ENCODE assay signal across 8 cellular contexts in genomic region chr17:38867179-38867994, GRCh38. TPM values are rescaled to one million over a fixed set of nuclear protein-coding genes. Genes with fewer than 3 reads are reported as not detected.
DNase-seq lines count a peak whose midpoint lies in the region; ATAC-seq and TF ChIP-seq lines count a peak whose summit lies in the region.

No MANE protein-coding gene starts in this region.

- POLR2A ChIA-PET in BJ (lab: Charles Lee): interaction anchor here (1.1 kb wide), 1 partner anchor 14 kb away, joined by 6 read pairs; the partner anchor contains the start of gene RPL23
- POLR2A ChIA-PET in PC-9 (lab: Charles Lee; ENCODE audit: unreplicated experiment): interaction anchor here (0.6 kb wide), 2 partner anchors 14 to 105 kb away, joined by 3 to 5 read pairs; no protein-coding TSS in a partner anchor

- H3K9ac ChIP-seq in parathyroid adenoma: no peak overlapping the region

- TF ChIP-seq CTCF in BJ (IDR thresholded peaks at IDR 0.05; ENCODE audit: insufficient read depth, low read depth, low read length) (no peak), PC-9 (conservative IDR thresholded peaks at IDR 0.05) (peak; percentile 35; the same call in 1 of the 2 replicates), parathyroid adenoma (IDR thresholded peaks at IDR 0.05) (peak; percentile 9), vagina (IDR thresholded peaks at IDR 0.05) (peak in 1 of 3 experiments; percentile 27)

- H2AFZ ChIP-seq in PC-9: peak overlapping the region; percentile 59
- no peak overlapping the region for H2AFZ ChIP-seq in parathyroid adenoma

- H3K9me2 ChIP-seq in PC-9 (ENCODE audit: insufficient read depth): no peaks in the 10 kb centered on the region

- DNase-seq in BJ (ENCODE audit: low read depth) (no peak), HT-29 (ENCODE audit: low spot score) (peak; percentile 96), PC-9 (peak; percentile 68 to 70), germinal center (ENCODE audit: low spot score) (peak; percentile 46), vagina (ENCODE audit: extremely low spot score in 2 of 2) (no peak)
- DNase-seq in activated T-helper 2 cell treated with anti-CD3 and anti-CD28 coated beads, Interferon-gamma antibody, Interleukin-2, Interleukin-4, amounts not matched to agents 10 μg/mL and 5 μg/mL and 100 μg/mL, durations not matched to agents 14 hours and 24 hours and 36 hours (ENCODE audit: low spot score): peak; percentile 53

- H3K79me2 ChIP-seq in PC-9 (ENCODE audit: low read depth) (peaks cover 23% of the 10 kb centered on the region), parathyroid adenoma (peaks cover 8% of the 10 kb centered on the region)

- peaks cover 29% of the 10 kb centered on the region for H3K4me1 Mint-ChIP-seq in activated T-helper 2 cell treated with anti-CD3 and anti-CD28 coated beads, Interferon-gamma antibody, Interleukin-2, Interleukin-4, amounts not matched to agents 10 μg/mL and 5 μg/mL and 100 μg/mL, durations not matched to agents 14 hours and 24 hours and 36 hours (ENCODE audit: low read depth)

- no peaks in the 10 kb centered on the region for H3K9me3 ChIP-seq in PC-9 (ENCODE audit: insufficient read depth, low read depth)
- no peaks in the 10 kb centered on the region for H3K9me3 ChIP-seq in parathyroid adenoma (ENCODE audit: control insufficient read depth, low read length)
- no peaks in the 10 kb centered on the region for H3K9me3 ChIP-seq in vagina

- H3K27ac ChIP-seq in PC-9 (peak overlapping the region; percentile 35), parathyroid adenoma (peak overlapping the region; percentile 65), vagina (peak overlapping the region; percentile 95)

- no TSS peak for BruUV-seq in PC-9 (replicated peaks; lab: Mats Ljungman, UMichigan)

- H3K9me3 Mint-ChIP-seq in activated T-helper 2 cell treated with anti-CD3 and anti-CD28 coated beads, Interferon-gamma antibody, Interleukin-2, Interleukin-4, amounts not matched to agents 10 μg/mL and 5 μg/mL and 100 μg/mL, durations not matched to agents 14 hours and 24 hours and 36 hours: no peaks in the 10 kb centered on the region

- H4K20me1 ChIP-seq in PC-9 (ENCODE audit: insufficient read depth): peaks cover 6% of the 10 kb centered on the region; the same call in 1 of the 2 replicates

- intact Hi-C loops in PC-9 (cut with micrococcal nuclease; ENCODE audit: unreplicated experiment) (loop anchor here (5.0 to 10.0 kb wide), 2 partner anchors 63 to 415 kb away; no protein-coding TSS in a partner anchor), vagina (cut with DNase I) (no loop called here)
- intact Hi-C loops in activated T-helper 2 cell treated with anti-CD3 and anti-CD28 coated beads, Interferon-gamma antibody, Interleukin-2, Interleukin-4, amounts not matched to agents 10 μg/mL and 5 μg/mL and 100 μg/mL, durations not matched to agents 14 hours and 24 hours and 36 hours (cut with micrococcal nuclease): loop anchor here (5.0 kb wide), 3 partner anchors 70 to 190 kb away; partner anchors contain the start of genes PIP4K2B and PSMB3

- ATAC-seq in HG03139 (IDR thresholded peaks at IDR 0.05; ENCODE audit: unreplicated experiment): no peak

- peak overlapping the region; percentile 90 for H3K27ac Mint-ChIP-seq in activated T-helper 2 cell treated with anti-CD3 and anti-CD28 coated beads, Interferon-gamma antibody, Interleukin-2, Interleukin-4, amounts not matched to agents 10 μg/mL and 5 μg/mL and 100 μg/mL, durations not matched to agents 14 hours and 24 hours and 36 hours

- peak overlapping the region; percentile 97 for H3K4me3 ChIP-seq in BJ (ENCODE audit: low read depth, low read length)
- peak overlapping the region; percentile 97; the same call in 1 of the 2 replicates for H3K4me3 ChIP-seq in PC-9
- H3K4me3 ChIP-seq in parathyroid adenoma (ENCODE audit: low read depth, low read length): no peak overlapping the region
- peak overlapping the region; percentile 91 to 96 for H3K4me3 ChIP-seq in vagina

- H3K36me3 Mint-ChIP-seq in activated T-helper 2 cell treated with anti-CD3 and anti-CD28 coated beads, Interferon-gamma antibody, Interleukin-2, Interleukin-4, amounts not matched to agents 10 μg/mL and 5 μg/mL and 100 μg/mL, durations not matched to agents 14 hours and 24 hours and 36 hours (ENCODE audit: low read depth): peaks cover 12% of the 10 kb centered on the region

- H3F3A ChIP-seq in PC-9 (ENCODE audit: insufficient read depth, low read depth): peaks cover 60% of the 10 kb centered on the region

- no peak for TF ChIP-seq POLR2A in vagina (IDR thresholded peaks at IDR 0.05)

- H3K27me3 Mint-ChIP-seq in activated T-helper 2 cell treated with anti-CD3 and anti-CD28 coated beads, Interferon-gamma antibody, Interleukin-2, Interleukin-4, amounts not matched to agents 10 μg/mL and 5 μg/mL and 100 μg/mL, durations not matched to agents 14 hours and 24 hours and 36 hours (ENCODE audit: low read depth): no peaks in the 10 kb centered on the region

- H3K4me3 Mint-ChIP-seq in activated T-helper 2 cell treated with anti-CD3 and anti-CD28 coated beads, Interferon-gamma antibody, Interleukin-2, Interleukin-4, amounts not matched to agents 10 μg/mL and 5 μg/mL and 100 μg/mL, durations not matched to agents 14 hours and 24 hours and 36 hours (ENCODE audit: low read depth): peak overlapping the region; percentile 93

- H3K27me3 ChIP-seq in BJ (ENCODE audit: control insufficient read depth, insufficient read depth, low read length) (no peaks in the 10 kb centered on the region), PC-9 (ENCODE audit: insufficient read depth, low read depth) (no peaks in the 10 kb centered on the region), parathyroid adenoma (ENCODE audit: control insufficient read depth, insufficient read depth, low read length) (no peaks in the 10 kb centered on the region), vagina (no peaks in the 10 kb centered on the region)

- H3K36me3 ChIP-seq in BJ (ENCODE audit: control insufficient read depth, insufficient read depth, low read length) (peaks cover 1% of the 10 kb centered on the region; the same call in 1 of the 2 replicates), PC-9 (ENCODE audit: low read depth) (no peaks in the 10 kb centered on the region), parathyroid adenoma (ENCODE audit: control insufficient read depth, insufficient read depth, low read length) (no peaks in the 10 kb centered on the region), vagina (no peaks in the 10 kb centered on the region)

- H3K4me2 ChIP-seq in PC-9: peak overlapping the region; percentile 80
- no peak overlapping the region for H3K4me2 ChIP-seq in parathyroid adenoma (ENCODE audit: low read length)

- CTCF ChIA-PET in BJ (lab: Yijun Ruan, JAX): interaction anchor here (1.6 kb wide), 1 partner anchor 11 kb away, joined by 4 read pairs; no protein-coding TSS in a partner anchor
- CTCF ChIA-PET in PC-9 (lab: Charles Lee): interaction anchor here (1.0 kb wide), 1 partner anchor 286 kb away, joined by 4 read pairs; no protein-coding TSS in a partner anchor

- H3K4me1 ChIP-seq in PC-9 (replicated peaks; ENCODE audit: insufficient read depth) (peaks cover 37% of the 10 kb centered on the region), parathyroid adenoma (peaks cover 9% of the 10 kb centered on the region), vagina (peaks cover 28% of the 10 kb centered on the region)

RNA-seq across cellular contexts. Expression of gene LASP1, which starts 2.5 kb away (rescaled TPM):
- polyA plus RNA-seq in BJ (2011; rRNA removed): 254 and 321 TPM in 2 replicates
- 251 and 287 TPM in 2 replicates for polyA minus RNA-seq in BJ (2011; rRNA and poly(A)+ RNA removed)
- total RNA-seq in HT-29 (2014; rRNA removed; shearing (Covaris generic)): 266 and 279 TPM in 2 replicates
- total RNA-seq in PC-9 (2021): 220 and 309 TPM in 2 replicates
- 151 and 156 TPM in 2 replicates for total RNA-seq in activated T-helper 2 cell treated with anti-CD3 and anti-CD28 coated beads, Interferon-gamma antibody, Interleukin-2, Interleukin-4, amounts not matched to agents 10 μg/mL and 5 μg/mL and 100 μg/mL, durations not matched to agents 14 hours and 24 hours and 36 hours
- total RNA-seq in vagina: 69.0 TPM

RNA-seq across cellular contexts. Expression of gene RPL23, which starts 13.9 kb away (rescaled TPM):
- 1,440 and 2,342 TPM in 2 replicates for polyA plus RNA-seq in BJ (2011; rRNA removed)
- 176 and 213 TPM in 2 replicates for polyA minus RNA-seq in BJ (2011; rRNA and poly(A)+ RNA removed)
- total RNA-seq in HT-29 (2014; rRNA removed; shearing (Covaris generic)): 2,011 and 2,221 TPM in 2 replicates
- total RNA-seq in PC-9 (2021) (1,146 and 1,262 TPM in 2 replicates), vagina (1,585 TPM)
- total RNA-seq in activated T-helper 2 cell treated with anti-CD3 and anti-CD28 coated beads, Interferon-gamma antibody, Interleukin-2, Interleukin-4, amounts not matched to agents 10 μg/mL and 5 μg/mL and 100 μg/mL, durations not matched to agents 14 hours and 24 hours and 36 hours: 1,775 and 1,796 TPM in 2 replicates

RNA-seq across cellular contexts. Expression of gene CWC25, which starts 42.3 kb away (rescaled TPM):
- polyA plus RNA-seq in BJ (2011; rRNA removed): 14.1 and 14.5 TPM in 2 replicates
- 4.6 and 5.5 TPM in 2 replicates for polyA minus RNA-seq in BJ (2011; rRNA and poly(A)+ RNA removed)
- 28.7 and 33.9 TPM in 2 replicates for total RNA-seq in HT-29 (2014; rRNA removed; shearing (Covaris generic))
- total RNA-seq in PC-9 (2021) (13.7 and 13.9 TPM in 2 replicates), vagina (25.5 TPM)
- 23.0 and 26.4 TPM in 2 replicates for total RNA-seq in activated T-helper 2 cell treated with anti-CD3 and anti-CD28 coated beads, Interferon-gamma antibody, Interleukin-2, Interleukin-4, amounts not matched to agents 10 μg/mL and 5 μg/mL and 100 μg/mL, durations not matched to agents 14 hours and 24 hours and 36 hours

Comparison
In these comparisons a context has a peak if more than half of its experiments do, and no peak if none do; other contexts are left out.
1. DNase-seq: peak in HT-29 (single experiment), PC-9 (2 of 2), activated T-helper 2 cell treated with anti-CD3 and anti-CD28 coated beads, Interferon-gamma antibody, Interleukin-2, Interleukin-4, amounts not matched to agents 10 μg/mL and 5 μg/mL and 100 μg/mL, durations not matched to agents 14 hours and 24 hours and 36 hours (single experiment) and germinal center (single experiment); none in BJ (single experiment) and vagina (0 of 2).
2. H3K27ac ChIP-seq: peak in every context shown above with its lines; median percentile 95 in vagina; 65 in parathyroid adenoma; 35 in PC-9.